In genomic region chr7:74254858-74255379, GRCh38 we compare ENCODE assay signal across 8 cellular contexts. TPM values are rescaled to one million over a fixed set of nuclear protein-coding genes. Genes with fewer than 3 reads are reported as not detected.
DNase-seq lines count a peak whose midpoint lies in the region; ATAC-seq and TF ChIP-seq lines count a peak whose summit lies in the region.

No MANE protein-coding gene starts in this region.

- H3K36me3 Mint-ChIP-seq in CD14-positive monocyte, result peaks cover 15 to 18% of the 10 kb centered on the region in 2 donors
- H3K36me3 Mint-ChIP-seq in dendritic cell treated with granulocyte-macrophage colony-stimulating factor and Interleukin-4, amounts not matched to agents 40 ng/mL and 50 ng/mL, for 4 days (ENCODE audit: low read depth), result peaks cover 34% of the 10 kb centered on the region
- H3K36me3 Mint-ChIP-seq in nephron (ENCODE audit: low read depth), result peaks cover 17% of the 10 kb centered on the region

- H3K27ac Mint-ChIP-seq in CD14-positive monocyte (peak overlapping the region; percentile 89 to 98 (median 96)), nephron (peak overlapping the region; percentile 90 to 98 (median 96))
- peak overlapping the region; percentile 98 for H3K27ac Mint-ChIP-seq in dendritic cell treated with granulocyte-macrophage colony-stimulating factor and Interleukin-4, amounts not matched to agents 40 ng/mL and 50 ng/mL, for 4 days

- peak overlapping the region; percentile 94 for H3K4me3 ChIP-seq in NB4 (ENCODE audit: low read depth, low read length)

- peaks cover 0 to 2% (median 0%) of the 10 kb centered on the region in 7 donors for H3K9me3 Mint-ChIP-seq in CD14-positive monocyte
- H3K9me3 Mint-ChIP-seq in dendritic cell treated with granulocyte-macrophage colony-stimulating factor and Interleukin-4, amounts not matched to agents 40 ng/mL and 50 ng/mL, for 4 days, result no peaks in the 10 kb centered on the region
- no peaks in the 10 kb centered on the region for H3K9me3 Mint-ChIP-seq in nephron

- no peak for DNase-seq in CD14-positive monocyte (ENCODE audit: low spot score)
- DNase-seq in NB4 (ENCODE audit: low read depth), result peak; percentile 69
- no peak for DNase-seq in NCI-H345 treated with DMSO at 0.1 percent for 48 hours (lab: John Stamatoyannopoulos, UW; ENCODE audit: unreplicated experiment)

- H3K4me1 Mint-ChIP-seq in CD14-positive monocyte, result peaks cover 31% of the 10 kb centered on the region
- H3K4me1 Mint-ChIP-seq in dendritic cell treated with granulocyte-macrophage colony-stimulating factor and Interleukin-4, amounts not matched to agents 40 ng/mL and 50 ng/mL, for 4 days (ENCODE audit: low read depth), result peaks cover 46% of the 10 kb centered on the region
- peaks cover 19% of the 10 kb centered on the region for H3K4me1 Mint-ChIP-seq in nephron

- ATAC-seq in GM19455 (IDR thresholded peaks at IDR 0.05; ENCODE audit: unreplicated experiment) (no peak), HG03196 (IDR thresholded peaks at IDR 0.05; ENCODE audit: unreplicated experiment) (no peak), GM19324 (IDR thresholded peaks at IDR 0.05; ENCODE audit: low FRiP score, unreplicated experiment) (no peak)

- H3K27me3 Mint-ChIP-seq in CD14-positive monocyte (ENCODE audit: low read depth in 3 of 3) (peaks cover 0 to under 1% (median 0%) of the 10 kb centered on the region in 3 donors), nephron (ENCODE audit: low read depth) (no peaks in the 10 kb centered on the region)
- no peaks in the 10 kb centered on the region for H3K27me3 Mint-ChIP-seq in dendritic cell treated with granulocyte-macrophage colony-stimulating factor and Interleukin-4, amounts not matched to agents 40 ng/mL and 50 ng/mL, for 4 days

- H3K4me3 Mint-ChIP-seq in CD14-positive monocyte (peak overlapping the region; percentile 92 to 96), nephron (peak overlapping the region; percentile 97 to 98 (median 97))
- peak overlapping the region; percentile 99 for H3K4me3 Mint-ChIP-seq in dendritic cell treated with granulocyte-macrophage colony-stimulating factor and Interleukin-4, amounts not matched to agents 40 ng/mL and 50 ng/mL, for 4 days

- intact Hi-C loops in CD14-positive monocyte (cut with micrococcal nuclease), result loop anchor here (2.0 to 5.0 kb wide), 2 partner anchors 34 to 37 kb away; partner anchors contain the start of gene CLIP2 (in 1 of the 2)
- intact Hi-C loops in dendritic cell treated with granulocyte-macrophage colony-stimulating factor and Interleukin-4, amounts not matched to agents 40 ng/mL and 50 ng/mL, for 4 days (cut with micrococcal nuclease), result loop anchor here (2.0 to 5.0 kb wide), 2 partner anchors 18 to 48 kb away; no protein-coding TSS in a partner anchor

- no peak for TF ChIP-seq POLR2A in NB4 (IDR thresholded peaks at IDR 0.05; ENCODE audit: extremely low read depth, insufficient read length)

- TF ChIP-seq CTCF in CD14-positive monocyte (IDR thresholded peaks at IDR 0.05) (no peak), NB4 (IDR thresholded peaks at IDR 0.05; ENCODE audit: low read depth, low read length) (no peak), nephron (IDR thresholded peaks at IDR 0.05; ENCODE audit: unreplicated experiment in 3 of 3) (no peak)

RNA-seq across cellular contexts. Expression of gene RFC2, which starts 0.7 kb away (rescaled TPM):
- polyA plus RNA-seq in CD14-positive monocyte, result 10 to 100 TPM; 33.5 to 42.1 TPM

RNA-seq across cellular contexts. Expression of gene CLIP2, which starts 34.3 kb away (rescaled TPM):
- polyA plus RNA-seq in CD14-positive monocyte, result 1 to 10 TPM; 1.1 to 1.3 TPM

RNA-seq across cellular contexts. Expression of gene LAT2, which starts 45.1 kb away (rescaled TPM):
- polyA plus RNA-seq in CD14-positive monocyte, result 100 to 1,000 TPM; 349 to 355 TPM
